10 cellular contexts compared by ENCODE assay signal in the genomic region with DNA sequence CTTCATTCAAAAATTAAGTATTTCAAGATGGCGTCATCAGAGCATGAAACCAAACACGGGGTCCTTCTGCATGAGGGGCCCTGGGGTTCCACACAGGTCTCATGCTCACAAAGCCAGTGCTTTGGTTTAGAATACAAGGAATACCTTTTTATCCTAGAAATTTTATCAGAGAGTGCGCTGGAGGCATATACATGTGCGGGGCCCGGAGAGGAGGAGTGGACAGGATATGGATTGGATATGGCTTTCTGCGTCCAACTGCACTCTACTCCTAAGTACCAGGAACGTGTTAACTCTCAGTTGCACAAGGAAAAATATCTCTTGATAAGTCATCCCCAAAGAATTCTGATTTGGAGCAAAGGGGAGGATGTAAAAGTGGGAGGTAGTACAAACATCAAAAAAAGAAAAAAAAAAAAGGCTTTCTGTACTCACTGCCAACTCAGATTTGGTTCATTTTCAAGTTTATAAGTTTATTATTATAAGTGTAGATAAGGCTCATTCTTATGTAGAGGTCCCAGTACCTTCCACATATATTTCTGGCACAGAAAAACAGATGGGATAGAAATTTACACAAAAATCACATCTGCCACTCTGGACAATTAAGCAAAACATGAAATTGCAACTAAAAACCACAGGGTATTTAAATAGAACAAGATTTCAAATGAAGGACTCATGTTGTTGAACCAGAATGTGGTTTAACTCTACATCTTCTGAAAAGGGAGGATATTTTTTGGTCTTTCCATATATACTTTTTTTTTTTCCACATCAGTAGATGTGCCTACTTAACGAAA.
A peak's percentile ranks its signal among the peaks of the same experiment; 100 is the strongest.
DNase-seq lines count a peak whose midpoint lies in the region; ATAC-seq, FAIRE-seq and TF ChIP-seq lines count a peak whose summit lies in the region.
"Had no signal": no experiment of that assay in that cellular context is flagged by ENCODE, and none has a peak within 500 bp of the region (broad histone marks: within the 10 kb centered on the region; RNA-seq: fewer than 3 reads in every experiment).

No MANE protein-coding gene starts in this region.

- H3K36me3 Mint-ChIP-seq in type B pancreatic cell = peaks cover 30% of the 10 kb centered on the region

- intact Hi-C loops in body of pancreas (cut with DNase I) = no loop called here

- ATAC-seq in body of pancreas = peak; percentile 65
- ATAC-seq in GM18498 (IDR thresholded peaks at IDR 0.05; ENCODE audit: unreplicated experiment) = no peak

- no peaks in the 10 kb centered on the region for H3K27me3 ChIP-seq in body of pancreas

- H3K27me3 Mint-ChIP-seq in type B pancreatic cell = no peaks in the 10 kb centered on the region

- 72 to 73% methylated on average over 8 of the region's 8 CpGs for WGBS in body of pancreas, 2 donors

- H3K9me3 ChIP-seq in body of pancreas = no peaks in the 10 kb centered on the region

- TF ChIP-seq POLR2A in body of pancreas (IDR thresholded peaks at IDR 0.05) = no peak
- TF ChIP-seq POLR2A in GM12892 (IDR thresholded peaks at IDR 0.05; ENCODE audit: low read depth, low read length) = no peak

- H3K27ac ChIP-seq in body of pancreas = peak overlapping the region; percentile 66 to 91 (median 84)
- H3K27ac ChIP-seq: HL-60 had no signal

- FAIRE-seq in GM12892 (lab: Jason Lieb, UNC) = no peak

- no peaks in the 10 kb centered on the region for H3K9me3 Mint-ChIP-seq in type B pancreatic cell

- no peak overlapping the region for H3K4me3 Mint-ChIP-seq in type B pancreatic cell

- no peak overlapping the region for H3K4me3 ChIP-seq in body of pancreas

- DNase-seq in HS-27A (ENCODE audit: low read depth) (peak; percentile 65), body of pancreas (no peak), iris pigment epithelial cell (ENCODE audit: low read depth) (peak; percentile 98), type B pancreatic cell (ENCODE audit: extremely low spot score, unreplicated experiment) (no peak), SIG-M5 treated with dmso at 0.1 percent for 504 hours (lab: John Stamatoyannopoulos, UW; ENCODE audit: unreplicated experiment) (no peak), NCI-H1105 treated with DMSO at 0.1 percent for 48 hours (lab: John Stamatoyannopoulos, UW) (no peak), GM12892 (ENCODE audit: insufficient read length) (no peak)
- DNase-seq: NCI-H774 had no signal

- no peaks in the 10 kb centered on the region for H3K36me3 ChIP-seq in body of pancreas (replicated peaks in 1 of 2; ENCODE audit: insufficient read depth in 1 of 2, low read depth in 2 of 2)

- H3K27ac Mint-ChIP-seq in type B pancreatic cell = peak overlapping the region; percentile 51

- H3K4me1 Mint-ChIP-seq in type B pancreatic cell (ENCODE audit: unreplicated experiment) = peaks cover 72% of the 10 kb centered on the region

- peaks cover 77% of the 10 kb centered on the region for H3K4me1 ChIP-seq in body of pancreas

- TF ChIP-seq CTCF in body of pancreas (IDR thresholded peaks at IDR 0.05) (no peak), type B pancreatic cell (conservative IDR thresholded peaks at IDR 0.05) (no peak)

Comparison
In these comparisons a context has a peak if more than half of its experiments do, and no peak if none do; other contexts are left out.
1. DNase-seq: peak in HS-27A (single experiment) and iris pigment epithelial cell (single experiment); none in body of pancreas (0 of 4), type B pancreatic cell (single experiment), SIG-M5 treated with dmso at 0.1 percent for 504 hours (single experiment), NCI-H1105 treated with DMSO at 0.1 percent for 48 hours (single experiment) and GM12892 (single experiment).